Comparison of ENCODE assay signal across 9 cellular contexts in the genomic region with DNA sequence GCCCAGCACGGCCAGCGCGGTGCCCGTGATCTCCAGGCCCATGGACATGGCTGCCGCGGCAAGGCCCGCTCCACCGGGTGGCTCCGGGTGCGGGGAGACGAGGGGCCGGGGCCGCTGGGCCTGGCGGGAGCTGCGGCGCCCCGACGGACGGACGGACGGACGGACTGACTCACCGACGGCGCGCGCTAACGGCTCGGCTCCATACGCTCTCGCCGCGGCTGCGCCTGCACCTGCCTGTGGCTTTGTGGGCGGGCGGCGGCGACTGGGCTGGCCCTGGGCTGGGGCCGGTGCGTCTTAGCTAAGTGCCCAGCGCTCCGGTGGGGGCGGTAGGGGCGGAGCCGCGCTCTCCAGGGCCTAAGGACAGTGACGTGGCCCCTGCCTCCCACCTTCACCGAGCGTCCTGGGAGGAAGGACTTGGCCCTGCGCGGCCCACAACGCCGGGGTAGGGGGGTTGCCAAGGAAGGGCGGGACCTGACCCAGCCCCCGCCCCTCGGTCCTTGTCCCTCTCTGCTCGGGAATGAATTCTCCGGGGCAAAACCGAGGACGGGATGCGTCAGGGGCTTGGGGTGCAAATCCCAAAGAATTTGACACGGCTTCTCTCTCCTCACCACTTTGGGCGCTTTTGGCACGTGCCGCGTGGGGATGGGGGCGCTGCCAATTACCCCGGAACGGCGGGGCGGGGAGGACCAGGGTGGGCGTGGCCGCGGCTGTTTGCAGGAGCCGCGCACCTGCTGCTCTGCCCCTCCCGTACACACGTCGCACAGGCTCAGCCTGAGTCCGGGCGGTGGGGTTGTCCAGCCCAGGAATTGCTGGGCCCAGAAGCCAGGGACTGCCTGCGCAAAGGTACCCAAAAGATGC. TPM values are rescaled to one million over a fixed set of nuclear protein-coding genes. Genes with fewer than 3 reads are reported as not detected.
A peak's percentile ranks its signal among the peaks of the same experiment; 100 is the strongest.
DNase-seq lines count a peak whose midpoint lies in the region; ATAC-seq and TF ChIP-seq lines count a peak whose summit lies in the region.
"Had no signal": no experiment of that assay in that cellular context is flagged by ENCODE, and none has a peak within 500 bp of the region (broad histone marks: within the 10 kb centered on the region; RNA-seq: fewer than 3 reads in every experiment).

A gene with protein sequence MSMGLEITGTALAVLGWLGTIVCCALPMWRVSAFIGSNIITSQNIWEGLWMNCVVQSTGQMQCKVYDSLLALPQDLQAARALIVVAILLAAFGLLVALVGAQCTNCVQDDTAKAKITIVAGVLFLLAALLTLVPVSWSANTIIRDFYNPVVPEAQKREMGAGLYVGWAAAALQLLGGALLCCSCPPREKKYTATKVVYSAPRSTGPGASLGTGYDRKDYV (minus strand): TSS at position 269 of the 858 bp plus-strand sequence. CDS start 221 bp downstream, at position 48.

- peaks cover 26% of the 10 kb centered on the region for H3K27me3 ChIP-seq in adrenal gland
- H3K27me3 ChIP-seq in tibial artery, result peaks cover 0 to 63% of the 10 kb centered on the region in 2 donors

- intact Hi-C loops in activated T-helper 2 cell treated with anti-CD3 and anti-CD28 coated beads, Interferon-gamma antibody, Interleukin-2, Interleukin-4, amounts not matched to agents 10 μg/mL and 5 μg/mL and 100 μg/mL, durations not matched to agents 14 hours and 24 hours and 36 hours (cut with micrococcal nuclease), result no loop called here
- intact Hi-C loops in adrenal gland (cut with DNase I) (no loop called here), tibial artery (cut with DNase I; ENCODE audit: low total_unique reads) (no loop called here)

- H3K27ac ChIP-seq in adrenal gland, result no peak within 1 kb of the TSS
- H3K27ac ChIP-seq in tibial artery, result no peak within 1 kb of the TSS

- H3K36me3 Mint-ChIP-seq in activated T-helper 2 cell treated with anti-CD3 and anti-CD28 coated beads, Interferon-gamma antibody, Interleukin-2, Interleukin-4, amounts not matched to agents 10 μg/mL and 5 μg/mL and 100 μg/mL, durations not matched to agents 14 hours and 24 hours and 36 hours (ENCODE audit: low read depth), result no peaks in the 10 kb centered on the region

- DNase-seq in ELR (ENCODE audit: low read depth) (peak; percentile 15), NCI-H2107 (lab: John Stamatoyannopoulos, UW) (peak; percentile 91), iPS-NIHi11 (ENCODE audit: low spot score) (peak; percentile 90), adrenal gland (no peak), tibial artery (no peak)
- DNase-seq in activated T-helper 2 cell treated with anti-CD3 and anti-CD28 coated beads, Interferon-gamma antibody, Interleukin-2, Interleukin-4, amounts not matched to agents 10 μg/mL and 5 μg/mL and 100 μg/mL, durations not matched to agents 14 hours and 24 hours and 36 hours (ENCODE audit: low spot score), result no peak
- peak; percentile 27 for DNase-seq in stimulated activated naive CD8-positive, alpha-beta T cell treated with anti-CD3 and anti-CD28 coated beads, Interleukin-15, Interleukin-2, amounts not matched to agents 100 U/mL and 50 U/mL, for 24 hours
- no peak for DNase-seq in activated effector memory CD4-positive, alpha-beta T cell treated with Interleukin-2 at 50 U/mL for 16 hours

- H3K4me3 ChIP-seq in adrenal gland (no peak within 1 kb of the TSS), tibial artery (peak within 1 kb of the TSS in 1 of 2 donors; percentile 29)

- H3K9me3 Mint-ChIP-seq in activated T-helper 2 cell treated with anti-CD3 and anti-CD28 coated beads, Interferon-gamma antibody, Interleukin-2, Interleukin-4, amounts not matched to agents 10 μg/mL and 5 μg/mL and 100 μg/mL, durations not matched to agents 14 hours and 24 hours and 36 hours, result no peaks in the 10 kb centered on the region

- H3K9me3 ChIP-seq in adrenal gland (replicated peaks in 1 of 3) (no peaks in the 10 kb centered on the region), tibial artery (no peaks in the 10 kb centered on the region)

- H3K27me3 Mint-ChIP-seq in activated T-helper 2 cell treated with anti-CD3 and anti-CD28 coated beads, Interferon-gamma antibody, Interleukin-2, Interleukin-4, amounts not matched to agents 10 μg/mL and 5 μg/mL and 100 μg/mL, durations not matched to agents 14 hours and 24 hours and 36 hours (ENCODE audit: low read depth), result peaks cover 27% of the 10 kb centered on the region

- peaks cover 5% of the 10 kb centered on the region for H3K4me1 Mint-ChIP-seq in activated T-helper 2 cell treated with anti-CD3 and anti-CD28 coated beads, Interferon-gamma antibody, Interleukin-2, Interleukin-4, amounts not matched to agents 10 μg/mL and 5 μg/mL and 100 μg/mL, durations not matched to agents 14 hours and 24 hours and 36 hours (ENCODE audit: low read depth)

- peaks cover 0 to 8% of the 10 kb centered on the region in 2 donors for H3K4me1 ChIP-seq in adrenal gland (replicated peaks in 1 of 2)
- H3K4me1 ChIP-seq in tibial artery, result peaks cover 0 to 23% (median 10%) of the 10 kb centered on the region in 4 donors

- TF ChIP-seq POLR2A in adrenal gland (IDR thresholded peaks at IDR 0.05), result no peak

- H3K27ac Mint-ChIP-seq in activated T-helper 2 cell treated with anti-CD3 and anti-CD28 coated beads, Interferon-gamma antibody, Interleukin-2, Interleukin-4, amounts not matched to agents 10 μg/mL and 5 μg/mL and 100 μg/mL, durations not matched to agents 14 hours and 24 hours and 36 hours, result no peak within 1 kb of the TSS

- ATAC-seq in stimulated activated naive CD8-positive, alpha-beta T cell treated with anti-CD3 and anti-CD28 coated beads, Interleukin-15, Interleukin-2, amounts not matched to agents 100 U/mL and 50 U/mL, for 24 hours, result no peak

- peak within 1 kb of the TSS; percentile 13 for H3K4me3 Mint-ChIP-seq in activated T-helper 2 cell treated with anti-CD3 and anti-CD28 coated beads, Interferon-gamma antibody, Interleukin-2, Interleukin-4, amounts not matched to agents 10 μg/mL and 5 μg/mL and 100 μg/mL, durations not matched to agents 14 hours and 24 hours and 36 hours (ENCODE audit: low read depth)

- TF ChIP-seq CTCF in adrenal gland (IDR thresholded peaks at IDR 0.05), result no peak
- no peak for TF ChIP-seq CTCF in tibial artery (IDR thresholded peaks at IDR 0.05)

- WGBS in adrenal gland, 4 donors, result 2 to 40% (median 3%) methylated on average over 1 to 82 of the region's 82 CpGs; no CpG with 5 or more reads in 1 of the 4 donors

- H3K36me3 ChIP-seq in adrenal gland (replicated peaks in 1 of 2) (no peaks in the 10 kb centered on the region), tibial artery (no peaks in the 10 kb centered on the region)

RNA-seq across cellular contexts. Expression of the gene that starts here (rescaled TPM):
- not detected in 2 replicates for total RNA-seq in activated T-helper 2 cell treated with anti-CD3 and anti-CD28 coated beads, Interferon-gamma antibody, Interleukin-2, Interleukin-4, amounts not matched to agents 10 μg/mL and 5 μg/mL and 100 μg/mL, durations not matched to agents 14 hours and 24 hours and 36 hours
- under 1 TPM in 4 of 8 donors, not detected in 4; 0.22 to 0.72 (median 0.42) TPM for total RNA-seq in adrenal gland
- under 1 TPM in 2 of 3 donors, not detected in 1; 0.24 to 0.40 TPM for polyA plus RNA-seq in adrenal gland
- total RNA-seq: glomerular endothelial cell had no signal

Comparison
In these comparisons a context has a peak if more than half of its experiments do, and no peak if none do; other contexts are left out.
1. DNase-seq: peak in ELR (single experiment), NCI-H2107 (single experiment), iPS-NIHi11 (single experiment) and stimulated activated naive CD8-positive, alpha-beta T cell treated with anti-CD3 and anti-CD28 coated beads, Interleukin-15, Interleukin-2, amounts not matched to agents 100 U/mL and 50 U/mL, for 24 hours (single experiment); none in activated T-helper 2 cell treated with anti-CD3 and anti-CD28 coated beads, Interferon-gamma antibody, Interleukin-2, Interleukin-4, amounts not matched to agents 10 μg/mL and 5 μg/mL and 100 μg/mL, durations not matched to agents 14 hours and 24 hours and 36 hours (single experiment), adrenal gland (0 of 7), tibial artery (0 of 2) and activated effector memory CD4-positive, alpha-beta T cell treated with Interleukin-2 at 50 U/mL for 16 hours (single experiment).